8 cellular contexts compared by ENCODE assay signal in the genomic region with DNA sequence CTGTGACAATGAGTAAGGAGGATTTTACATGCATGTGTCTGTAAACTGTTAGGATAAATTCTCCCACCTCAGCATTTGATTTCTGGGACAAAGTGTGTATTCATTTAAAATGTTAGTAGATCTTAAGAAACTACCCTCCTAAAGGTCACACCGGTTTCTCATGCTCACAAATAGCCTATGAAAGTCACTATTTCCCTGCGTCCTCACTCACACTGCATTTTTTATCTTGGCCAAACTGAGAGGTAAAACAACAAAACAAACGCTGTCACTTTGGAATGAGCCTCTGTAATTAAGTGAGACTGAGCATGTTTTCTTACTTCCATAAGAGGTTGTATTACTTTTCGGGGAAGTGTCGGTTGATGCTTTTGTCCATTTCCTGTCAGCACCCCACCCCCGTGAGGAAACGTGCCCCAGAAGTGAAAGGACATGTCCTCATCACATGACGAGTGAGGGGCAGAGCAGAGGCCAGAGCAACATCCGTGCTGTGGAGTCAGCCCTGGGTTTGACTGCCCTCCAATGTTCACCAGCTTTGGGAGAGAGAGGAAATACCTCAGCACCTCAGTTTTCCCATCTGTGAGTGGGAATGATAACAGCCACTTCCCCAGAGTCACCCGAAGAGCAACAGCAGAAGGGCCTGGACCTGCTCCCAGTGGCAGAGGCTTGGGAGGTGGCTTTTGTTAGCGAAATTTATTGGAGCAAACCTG. TPM values are rescaled to one million over a fixed set of nuclear protein-coding genes. Genes with fewer than 3 reads are reported as not detected.
DNase-seq lines count a peak whose midpoint lies in the region; ATAC-seq, FAIRE-seq and TF ChIP-seq lines count a peak whose summit lies in the region.

No MANE protein-coding gene starts in this region.

- peak overlapping the region; percentile 6; the same call in 1 of the 2 replicates for H2BK20ac ChIP-seq in H1 (ENCODE audit: low read length)

- no peaks in the 10 kb centered on the region for H3K79me1 ChIP-seq in H1 (ENCODE audit: low read depth, low read length)

- peaks cover 36% of the 10 kb centered on the region for H3K4me1 Mint-ChIP-seq in endodermal cell

- no peak overlapping the region; a peak in 1 of 7 replicates for H3K9ac ChIP-seq in H1 (replicated peaks in 1 of 4; ENCODE audit: extremely low read depth in 1 of 4, low read depth in 3 of 4, low read length in 3 of 4)
- no peak overlapping the region for H3K9ac ChIP-seq in endodermal cell (ENCODE audit: extremely low read depth, low read length, poor library complexity, severe bottlenecking)

- DNase-seq in activated gamma-delta T cell treated with Interleukin-2 at 50 U/mL for 16 hours = peak; percentile 45
- no peak for DNase-seq in activated gamma-delta T cell (lab: John Stamatoyannopoulos, UW)
- DNase-seq in H1 (ENCODE audit: low read depth in 1 of 2, low spot score in 2 of 2) = no peak
- no peak for DNase-seq in endodermal cell
- no peak for DNase-seq in NCI-H2196 (lab: John Stamatoyannopoulos, UW; ENCODE audit: unreplicated experiment)

- no peak for TF ChIP-seq EP300 in H1 (IDR thresholded peaks at IDR 0.05; ENCODE audit: borderline replicate concordance in 1 of 2, low read depth in 2 of 2, low read length in 2 of 2)

- TF ChIP-seq RAD21 in H1 (IDR thresholded peaks at IDR 0.05 in 1 of 2, conservative IDR thresholded peaks at IDR 0.05 in 1 of 2; ENCODE audit: low read depth in 2 of 2, low read length in 2 of 2) = no peak

- no peak overlapping the region for H4K8ac ChIP-seq in H1 (ENCODE audit: extremely low read depth, insufficient read depth, low read length)

- H3K36me3 ChIP-seq in H1 (ENCODE audit: control insufficient read depth in 2 of 4, insufficient read depth in 4 of 4, low read length in 3 of 4) (no peaks in the 10 kb centered on the region), neutrophil (no peaks in the 10 kb centered on the region), endodermal cell (ENCODE audit: control insufficient read depth, insufficient read depth, low read length) (no peaks in the 10 kb centered on the region)

- CTCF ChIA-PET in H1 (lab: Charles Lee; ENCODE audit: partially characterized antibody) = interaction anchor here (0.9 kb wide), 1 partner anchor 11 kb away, joined by 4 read pairs; no protein-coding TSS in a partner anchor

- no peak overlapping the region for H3K4me3 Mint-ChIP-seq in endodermal cell

- 74% methylated on average over 11 of the region's 11 CpGs; no CpG with 5 or more reads in 1 of the 2 experiments for WGBS in H1 (ENCODE audit: extremely low coverage in 1 of 2, insufficient coverage in 1 of 2, insufficient read length in 1 of 2, insufficient replicate concordance in 2 of 2, low coverage in 1 of 2, low lambda C conversion rate in 2 of 2, missing lambda C conversion rate in 1 of 2), 2 experiments
- WGBS in endodermal cell (ENCODE audit: insufficient coverage in 1 of 2, insufficient read length in 1 of 2), 2 experiments = 66 to 78% methylated on average over 6 to 11 of the region's 11 CpGs

- H3K4me1 ChIP-seq in H1 (replicated peaks in 1 of 4; ENCODE audit: control insufficient read depth in 3 of 4, insufficient read depth in 4 of 4, low read length in 3 of 4) (peaks cover 16 to 33% (median 21%) of the 10 kb centered on the region in 4 experiments), neutrophil (ENCODE audit: control insufficient read depth in 1 of 2, insufficient read depth in 1 of 2, low read depth in 1 of 2, low read length in 1 of 2) (peaks cover 83 to 87% of the 10 kb centered on the region in 2 experiments), endodermal cell (ENCODE audit: control insufficient read depth, insufficient read depth, low read length) (peaks cover 11% of the 10 kb centered on the region)

- no peak overlapping the region for H3K27ac ChIP-seq in H1 (ENCODE audit: low read depth, low read length)
- peak overlapping the region; percentile 92 for H3K27ac ChIP-seq in neutrophil
- H3K27ac ChIP-seq in endodermal cell (ENCODE audit: low read depth, low read length) = no peak overlapping the region

- no peak overlapping the region for H3K56ac ChIP-seq in H1 (replicated peaks; ENCODE audit: insufficient read length, low read depth, low read length)

- H3K27me3 ChIP-seq in H1 (replicated peaks in 1 of 4; ENCODE audit: control insufficient read depth in 3 of 4, extremely low read depth in 1 of 4, insufficient read depth in 3 of 4, low read length in 3 of 4) = peaks cover 0 to 10% (median 8%) of the 10 kb centered on the region in 4 experiments; a peak in 4 of 7 replicates
- no peaks in the 10 kb centered on the region for H3K27me3 ChIP-seq in neutrophil
- peaks cover 5% of the 10 kb centered on the region for H3K27me3 ChIP-seq in endodermal cell (ENCODE audit: control insufficient read depth, insufficient read depth, low read length, poor library complexity, severe bottlenecking)

- no peak overlapping the region for H2AK5ac ChIP-seq in H1 (ENCODE audit: low read depth, low read length)

- H2BK120ac ChIP-seq in H1 (replicated peaks; ENCODE audit: low read depth, low read length) = no peak overlapping the region

- H3K23ac ChIP-seq in H1 (ENCODE audit: insufficient read length) = no peak overlapping the region

- no peak overlapping the region for H3K18ac ChIP-seq in H1 (ENCODE audit: extremely low read depth, low read length)

- H3K4me3 ChIP-seq in H1 (ENCODE audit: extremely low read depth in 1 of 4, insufficient read depth in 2 of 4, low read depth in 3 of 4, low read length in 4 of 4) (no peak overlapping the region), neutrophil (ENCODE audit: low read depth in 1 of 2, low read length in 1 of 2) (peak overlapping the region; percentile 35 to 44), endodermal cell (ENCODE audit: low read length) (no peak overlapping the region)

- no peak overlapping the region for H3K4ac ChIP-seq in H1 (replicated peaks; ENCODE audit: insufficient read length, low read depth, low read length)

- no peaks in the 10 kb centered on the region for H3K9me3 ChIP-seq in H1 (ENCODE audit: insufficient read depth in 2 of 2, low read depth in 1 of 2, low read length in 1 of 2)
- no peaks in the 10 kb centered on the region for H3K9me3 ChIP-seq in neutrophil
- no peaks in the 10 kb centered on the region for H3K9me3 ChIP-seq in endodermal cell (ENCODE audit: control insufficient read depth, low read length)

- H3K27ac Mint-ChIP-seq in endodermal cell = no peak overlapping the region

- no peak for TF ChIP-seq CTCF in H1 (IDR thresholded peaks at IDR 0.05; ENCODE audit: control extremely low read depth in 1 of 3, insufficient read depth in 1 of 3, low read depth in 1 of 3, low read length in 3 of 3)
- TF ChIP-seq CTCF in neutrophil (IDR thresholded peaks at IDR 0.05) = no peak
- no peak for TF ChIP-seq CTCF in endodermal cell (conservative IDR thresholded peaks at IDR 0.05)

- no peaks in the 10 kb centered on the region for H3K36me3 Mint-ChIP-seq in endodermal cell (ENCODE audit: low read depth)

- H2BK12ac ChIP-seq in H1 (ENCODE audit: low read depth, low read length) = no peak overlapping the region

- no peak for TF ChIP-seq POLR2A in H1 (IDR thresholded peaks at IDR 0.05; ENCODE audit: control extremely low read depth in 1 of 2, low read depth in 2 of 2, low read length in 2 of 2)

- no peak overlapping the region for H2BK15ac ChIP-seq in H1 (ENCODE audit: low read length)

- peak overlapping the region; percentile 38 for H4K91ac ChIP-seq in H1 (replicated peaks; ENCODE audit: insufficient read length, low read length)

- H2AFZ ChIP-seq in H1 (ENCODE audit: low read length) = no peak overlapping the region

- no peak overlapping the region for H2BK5ac ChIP-seq in H1 (ENCODE audit: low read depth, low read length)

- H3K14ac ChIP-seq in H1 (ENCODE audit: insufficient read length) = no peak overlapping the region

- H3K27me3 Mint-ChIP-seq in endodermal cell (ENCODE audit: insufficient read depth) = peaks cover 23% of the 10 kb centered on the region

- ATAC-seq in HG03108 (IDR thresholded peaks at IDR 0.05; ENCODE audit: unreplicated experiment) = peak; percentile 39
- peak; percentile 14 to 34 for ATAC-seq in activated CD4-positive, CD25-positive, alpha-beta regulatory T cell treated with anti-CD3 and anti-CD28 coated beads, Interleukin-2, amount 50 U/mL, for 24 hours

- H4K5ac ChIP-seq in H1 (ENCODE audit: insufficient read length, low read depth, low read length) = no peak overlapping the region

- POLR2A ChIA-PET in H1 (lab: Charles Lee; ENCODE audit: partially characterized antibody) = no interaction called here

- no peak for FAIRE-seq in H1 (lab: Jason Lieb, UNC)

- peaks cover 0 to 2% of the 10 kb centered on the region in 2 experiments for H4K20me1 ChIP-seq in H1 (replicated peaks in 1 of 2; ENCODE audit: control insufficient read depth in 1 of 2, insufficient read depth in 2 of 2, low read length in 2 of 2)

- H3K23me2 ChIP-seq in H1 (ENCODE audit: low read depth, low read length) = peaks cover 11% of the 10 kb centered on the region

- no peaks in the 10 kb centered on the region for H3K79me2 ChIP-seq in H1 (ENCODE audit: control insufficient read depth in 1 of 2, insufficient read depth in 2 of 2, low read length in 2 of 2)

- no peak overlapping the region; a peak in 1 of 4 replicates for H3K4me2 ChIP-seq in H1 (ENCODE audit: insufficient read depth in 1 of 2, low read depth in 2 of 2, low read length in 2 of 2)

- no peaks in the 10 kb centered on the region for H3K9me3 Mint-ChIP-seq in endodermal cell

TF ChIP-seq in H1, 55 proteins besides CTCF, POLR2A, EP300 and RAD21 (continues in another document):
- TF ChIP-seq SP4 (IDR thresholded peaks at IDR 0.05; ENCODE audit: low read length) (no peak), PHF8 (conservative IDR thresholded peaks at IDR 0.05; ENCODE audit: low read depth, low read length) (no peak), CBX8 (IDR thresholded peaks at IDR 0.05; ENCODE audit: borderline replicate concordance, low read depth, low read length) (no peak), RBBP5 (IDR thresholded peaks at IDR 0.05; ENCODE audit: borderline replicate concordance, low read depth, low read length) (no peak), GABPA (IDR thresholded peaks at IDR 0.05; ENCODE audit: borderline replicate concordance, insufficient read depth, low read length) (no peak), JUND (IDR thresholded peaks at IDR 0.05; ENCODE audit: low read length) (no peak)

RNA-seq across cellular contexts. Expression of a gene that starts 3.1 kb away (rescaled TPM):
- total RNA-seq in H1 (2021; fragmentation: NEBNext Ultra II Directional; extraction: Animal tissue kit (Norgen Biotek cat#: 25700)) = 26.7 and 26.8 TPM in 2 replicates
- 53.6 and 55.1 TPM in 2 replicates for polyA plus RNA-seq in H1 (2011; rRNA removed)
- polyA plus RNA-seq in H1 (2011; cell fraction: cytosol; rRNA removed) = 48.8 TPM
- 43.8 TPM for polyA plus RNA-seq in H1 (2011; cell fraction: nucleus; rRNA removed)
- 35.4 to 41.6 TPM (median 39.4 TPM) in 4 replicates for polyA plus RNA-seq in H1 (2012, experiment 1 of 2)
- 37.6 TPM for polyA plus RNA-seq in H1 (2012, experiment 2 of 2)
- polyA plus RNA-seq in H1 (2013, experiment 1 of 2) = 19.9 TPM
- 21.6 TPM for polyA plus RNA-seq in H1 (2013, experiment 2 of 2)
- 30.0 and 32.2 TPM in 2 replicates for polyA minus RNA-seq in H1 (2011; rRNA and poly(A)+ RNA removed)
- 10.3 TPM for polyA minus RNA-seq in H1 (2011; cell fraction: cytosol; rRNA and poly(A)+ RNA removed)
- 11.7 TPM for polyA minus RNA-seq in H1 (2011; cell fraction: nucleus; rRNA and poly(A)+ RNA removed)
- 10 to 100 TPM; 15.3 to 23.2 TPM for total RNA-seq in endodermal cell
- 71.8 TPM for polyA plus RNA-seq in endodermal cell (2013, experiment 1 of 2)
- polyA plus RNA-seq in endodermal cell (2013, experiment 2 of 2) = 75.2 TPM

Comparison
In these comparisons a context has a peak if more than half of its experiments do, and no peak if none do; other contexts are left out.
1. H3K4me3 ChIP-seq: peak in neutrophil (2 of 2); none in H1 (0 of 4) and endodermal cell (single experiment).